In the genomic region with DNA sequence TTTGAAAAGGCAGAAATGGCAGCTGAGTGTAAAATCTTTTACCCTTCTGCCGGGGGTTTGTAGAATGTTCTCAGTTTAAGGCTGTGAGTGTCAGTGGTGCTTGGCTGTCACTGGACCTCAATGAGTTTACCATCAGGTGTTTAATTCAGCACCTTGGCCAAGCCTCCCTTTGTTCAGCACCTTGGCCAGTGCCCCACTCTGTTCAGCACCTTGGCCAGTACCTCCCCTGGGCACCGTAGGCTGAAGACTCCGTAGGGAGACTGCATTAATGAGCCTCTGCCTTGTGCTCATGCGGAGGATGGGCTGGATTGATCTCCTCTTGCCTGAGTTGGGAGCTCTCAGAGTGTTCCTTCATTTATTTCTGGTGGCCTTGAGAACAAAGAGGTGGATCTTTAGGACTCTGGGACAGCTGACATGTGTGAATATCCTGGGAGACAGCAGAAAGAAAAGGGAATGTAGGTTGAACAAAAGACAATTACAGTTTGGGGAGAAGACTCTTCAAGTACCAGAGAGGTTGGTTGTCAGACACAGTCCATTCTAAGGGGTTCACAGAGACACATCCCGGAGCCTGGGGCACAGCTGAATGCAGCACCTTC, we compare ENCODE assay signal across 8 cellular contexts. TPM values are rescaled to one million over a fixed set of nuclear protein-coding genes. Genes with fewer than 3 reads are reported as not detected.
DNase-seq lines count a peak whose midpoint lies in the region; TF ChIP-seq lines count a peak whose summit lies in the region.

No MANE protein-coding gene starts in this region.

- no CpG with 5 or more reads among the region's 5 CpGs for WGBS in trophoblast cell (ENCODE audit: extremely low coverage, insufficient coverage, insufficient read length)

- H4K8ac ChIP-seq in trophoblast cell (ENCODE audit: low read depth, low read length) = no peak overlapping the region

- no peak overlapping the region for H3K23ac ChIP-seq in trophoblast cell (ENCODE audit: low read length)

- CTCF ChIA-PET in activated CD4-positive, alpha-beta T cell treated with anti-CD3 and anti-CD28 coated beads, Interleukin-2, amount 10 ng/mL, durations not matched to agents 7 days and 5 days (lab: Charles Lee) = no interaction called here

- no peaks in the 10 kb centered on the region for H3K36me3 Mint-ChIP-seq in activated CD4-positive, alpha-beta T cell treated with anti-CD3 and anti-CD28 coated beads, Interleukin-2, amount 10 ng/mL, durations not matched to agents 7 days and 5 days (ENCODE audit: low read depth)

- no peaks in the 10 kb centered on the region for H3K9me3 Mint-ChIP-seq in activated CD4-positive, alpha-beta T cell treated with anti-CD3 and anti-CD28 coated beads, Interleukin-2, amount 10 ng/mL, durations not matched to agents 7 days and 5 days

- H2BK12ac ChIP-seq in trophoblast cell (ENCODE audit: low read length) = no peak overlapping the region

- H3K4me3 ChIP-seq in epithelial cell of esophagus (ENCODE audit: low read length) (no peak overlapping the region), trophoblast cell (ENCODE audit: low read depth, low read length) (no peak overlapping the region)

- H2AK5ac ChIP-seq in trophoblast cell (ENCODE audit: low read length) = no peak overlapping the region

- no peaks in the 10 kb centered on the region for H3K4me1 Mint-ChIP-seq in activated CD4-positive, alpha-beta T cell treated with anti-CD3 and anti-CD28 coated beads, Interleukin-2, amount 10 ng/mL, durations not matched to agents 7 days and 5 days

- peaks cover 2% of the 10 kb centered on the region for H3K27me3 Mint-ChIP-seq in activated CD4-positive, alpha-beta T cell treated with anti-CD3 and anti-CD28 coated beads, Interleukin-2, amount 10 ng/mL, durations not matched to agents 7 days and 5 days

- no peak overlapping the region for H4K12ac ChIP-seq in trophoblast cell (ENCODE audit: low read depth, low read length)

- no peak overlapping the region for H2AFZ ChIP-seq in trophoblast cell (ENCODE audit: insufficient read depth, low read length, poor library complexity)

- no peak overlapping the region for H3K4me3 Mint-ChIP-seq in activated CD4-positive, alpha-beta T cell treated with anti-CD3 and anti-CD28 coated beads, Interleukin-2, amount 10 ng/mL, durations not matched to agents 7 days and 5 days

- no peak overlapping the region for H4K91ac ChIP-seq in trophoblast cell (ENCODE audit: low read depth, low read length)

- no peaks in the 10 kb centered on the region for H3K4me1 ChIP-seq in trophoblast cell (ENCODE audit: control insufficient read depth in 1 of 2, insufficient read depth in 2 of 2, low read length in 2 of 2)

- no peak for TF ChIP-seq CTCF in epithelial cell of esophagus (IDR thresholded peaks at IDR 0.05; ENCODE audit: insufficient read depth, low read depth, low read length, missing control alignments)

- no peaks in the 10 kb centered on the region for H3K79me2 ChIP-seq in trophoblast cell (ENCODE audit: control insufficient read depth, insufficient read depth, low read length, poor library complexity)

- H2BK120ac ChIP-seq in trophoblast cell (ENCODE audit: insufficient read depth, low read length, poor library complexity) = no peak overlapping the region

- H2BK5ac ChIP-seq in trophoblast cell (ENCODE audit: low read depth, low read length, poor library complexity) = no peak overlapping the region

- no peak overlapping the region for H3K18ac ChIP-seq in trophoblast cell (ENCODE audit: low read length)

- peak; percentile 54 for DNase-seq in CD1c-positive myeloid dendritic cell (ENCODE audit: extremely low spot score)
- peak in 60 of 76 experiments; percentile 2 to 69 (median 34) for DNase-seq in HUDEP-2 (lab: John Stamatoyannopoulos, UW; ENCODE audit: unreplicated experiment in 76 of 76)
- peak; percentile 69 for DNase-seq in activated CD4-positive, alpha-beta T cell treated with anti-CD3 and anti-CD28 coated beads, Interleukin-2, amount 10 ng/mL, durations not matched to agents 7 days and 5 days
- DNase-seq in epithelial cell of esophagus (ENCODE audit: low read depth) = peak; percentile 73
- peak; percentile 51 to 82 for DNase-seq in trophoblast cell
- no peak for DNase-seq in NCI-H1930 (lab: John Stamatoyannopoulos, UW)
- no peak for DNase-seq in NCI-H1105 treated with DMSO at 0.1 percent for 48 hours (lab: John Stamatoyannopoulos, UW)
- no peak for DNase-seq in NCI-H446 (lab: John Stamatoyannopoulos, UW)

- no peak overlapping the region for H3K9ac ChIP-seq in trophoblast cell (ENCODE audit: low read length)

- no peaks in the 10 kb centered on the region for H3K79me1 ChIP-seq in trophoblast cell (ENCODE audit: low read length)

- POLR2A ChIA-PET in activated CD4-positive, alpha-beta T cell treated with anti-CD3 and anti-CD28 coated beads, Interleukin-2, amount 10 ng/mL, durations not matched to agents 7 days and 5 days (lab: Charles Lee) = no interaction called here

- H3K27ac Mint-ChIP-seq in activated CD4-positive, alpha-beta T cell treated with anti-CD3 and anti-CD28 coated beads, Interleukin-2, amount 10 ng/mL, durations not matched to agents 7 days and 5 days = no peak overlapping the region

- no peaks in the 10 kb centered on the region for H3K36me3 ChIP-seq in trophoblast cell (ENCODE audit: control insufficient read depth in 1 of 2, insufficient read depth in 2 of 2, low read length in 2 of 2)

- no peaks in the 10 kb centered on the region for H3K9me3 ChIP-seq in trophoblast cell (ENCODE audit: insufficient read depth, low read depth, low read length)

- H3K27ac ChIP-seq in trophoblast cell (ENCODE audit: low read depth, low read length) = no peak overlapping the region

- no peak overlapping the region for H3K14ac ChIP-seq in trophoblast cell (ENCODE audit: low read length)

- H3K4me2 ChIP-seq in trophoblast cell (ENCODE audit: low read length) = no peak overlapping the region

- no peak overlapping the region for H3K4ac ChIP-seq in trophoblast cell (ENCODE audit: low read depth, low read length)

- H3K27me3 ChIP-seq in trophoblast cell (ENCODE audit: insufficient read depth, low read length) = no peaks in the 10 kb centered on the region

RNA-seq across cellular contexts. Expression of gene FAM24A, which starts 1.6 kb away (rescaled TPM):
- total RNA-seq in activated CD4-positive, alpha-beta T cell treated with anti-CD3 and anti-CD28 coated beads, Interleukin-2, amount 10 ng/mL, durations not matched to agents 7 days and 5 days = not detected
- not detected in 2 replicates for polyA plus RNA-seq in trophoblast cell (2013)

RNA-seq across cellular contexts. Expression of gene FAM24B, which starts 32.6 kb away (rescaled TPM):
- 10 to 100 TPM; 12.1 to 13.9 TPM for total RNA-seq in activated CD4-positive, alpha-beta T cell treated with anti-CD3 and anti-CD28 coated beads, Interleukin-2, amount 10 ng/mL, durations not matched to agents 7 days and 5 days
- polyA plus RNA-seq in trophoblast cell (2013) = 0.21 and 0.25 TPM in 2 replicates

RNA-seq across cellular contexts. Expression of gene C10orf88, which starts 42.0 kb away (rescaled TPM):
- 10 to 100 TPM; 12.7 to 16.0 TPM for total RNA-seq in activated CD4-positive, alpha-beta T cell treated with anti-CD3 and anti-CD28 coated beads, Interleukin-2, amount 10 ng/mL, durations not matched to agents 7 days and 5 days
- 4.4 and 4.5 TPM in 2 replicates for polyA plus RNA-seq in trophoblast cell (2013)

Comparison
In these comparisons a context has a peak if more than half of its experiments do, and no peak if none do; other contexts are left out.
1. DNase-seq: peak in CD1c-positive myeloid dendritic cell (single experiment), HUDEP-2 (60 of 76), activated CD4-positive, alpha-beta T cell treated with anti-CD3 and anti-CD28 coated beads, Interleukin-2, amount 10 ng/mL, durations not matched to agents 7 days and 5 days (single experiment), epithelial cell of esophagus (single experiment) and trophoblast cell (2 of 2); none in NCI-H1930 (0 of 2), NCI-H1105 treated with DMSO at 0.1 percent for 48 hours (single experiment) and NCI-H446 (0 of 2).